ENCODE assay signal across 18 cellular contexts in genomic region chr5:134403951-134404350, GRCh38.
"Had no signal": no experiment of that assay in that cellular context is flagged by ENCODE, and none has a peak within 500 bp of the region (broad histone marks: within the 10 kb centered on the region; RNA-seq: fewer than 3 reads in every experiment).

No MANE protein-coding gene starts in this region.

- ATAC-seq: activated T-cell treated with anti-CD3 and anti-CD28 coated beads, Interleukin-2, amount 50 U/mL, for 4 hours; effector memory CD8-positive, alpha-beta T cell; psoas muscle; right cardiac atrium had no signal

- H3K4me1 ChIP-seq: psoas muscle had no signal

- FAIRE-seq: urothelium cell line had no signal

- H3K27ac Mint-ChIP-seq: activated naive CD8-positive, alpha-beta T cell; stimulated activated naive CD8-positive, alpha-beta T cell treated with anti-CD3 and anti-CD28 coated beads, Interleukin-15, Interleukin-2, amounts not matched to agents 100 ng/mL and 50 ng/mL, for 24 hours; T-helper 1 cell treated with Interleukin-12 subunit alpha and Interleukin-12 subunit beta and Interleukin-4 antibody, amounts not matched to agents 30 μg/mL and 1 μg/mL, for 36 hours had no signal

- H3K27me3 ChIP-seq: tibial nerve had no signal

- H3K9me3 ChIP-seq: psoas muscle, tibial nerve had no signal

- H3K4me3 ChIP-seq: lung, psoas muscle, tibial nerve had no signal

- H3K27ac ChIP-seq: psoas muscle, tibial nerve, VCaP had no signal

- DNase-seq: activated CD4-positive, alpha-beta memory T cell treated with anti-CD3 and anti-CD28 coated beads for 36 hours; activated CD4-positive, CD25-positive, alpha-beta regulatory T cell treated with anti-CD3 and anti-CD28 coated beads, Interleukin-2, amount 50 U/mL, for 72 hours; activated gamma-delta T cell treated with Interleukin-2 at 50 U/mL for 16 hours; activated T-cell treated with anti-CD3 and anti-CD28 coated beads, Interleukin-2, amount 50 U/mL, for 4 hours; caudate nucleus; effector memory CD8-positive, alpha-beta T cell; foreskin fibroblast; hippocampal formation; islet precursor cell; psoas muscle; right cardiac atrium had no signal

- H3K27me3 Mint-ChIP-seq: activated CD4-positive, alpha-beta memory T cell treated with anti-CD3 and anti-CD28 coated beads for 36 hours; activated naive CD8-positive, alpha-beta T cell; effector memory CD8-positive, alpha-beta T cell; stimulated activated naive CD8-positive, alpha-beta T cell treated with anti-CD3 and anti-CD28 coated beads, Interleukin-15, Interleukin-2, amounts not matched to agents 100 ng/mL and 50 ng/mL, for 24 hours had no signal

- H3K9me3 Mint-ChIP-seq: activated CD4-positive, alpha-beta memory T cell treated with anti-CD3 and anti-CD28 coated beads for 36 hours; activated T-cell treated with anti-CD3 and anti-CD28 coated beads, Interleukin-2, amount 50 U/mL, for 4 hours; effector memory CD8-positive, alpha-beta T cell; stimulated activated naive CD8-positive, alpha-beta T cell treated with anti-CD3 and anti-CD28 coated beads, Interleukin-15, Interleukin-2, amounts not matched to agents 100 ng/mL and 50 ng/mL, for 24 hours; T-helper 1 cell treated with Interleukin-12 subunit alpha and Interleukin-12 subunit beta and Interleukin-4 antibody, amounts not matched to agents 30 μg/mL and 1 μg/mL, for 36 hours had no signal

- H3K4me3 Mint-ChIP-seq: activated CD4-positive, alpha-beta memory T cell treated with anti-CD3 and anti-CD28 coated beads for 36 hours; activated naive CD8-positive, alpha-beta T cell; activated T-cell treated with anti-CD3 and anti-CD28 coated beads, Interleukin-2, amount 50 U/mL, for 4 hours; effector memory CD8-positive, alpha-beta T cell; stimulated activated naive CD8-positive, alpha-beta T cell treated with anti-CD3 and anti-CD28 coated beads, Interleukin-15, Interleukin-2, amounts not matched to agents 100 ng/mL and 50 ng/mL, for 24 hours; T-helper 1 cell treated with Interleukin-12 subunit alpha and Interleukin-12 subunit beta and Interleukin-4 antibody, amounts not matched to agents 30 μg/mL and 1 μg/mL, for 36 hours had no signal
